In genomic region chr1:225747566-225747965, GRCh38 we compare ENCODE assay signal across 1 cellular context.
TF ChIP-seq lines count a peak whose summit lies in the region.

No MANE protein-coding gene starts in this region.

TF ChIP-seq in GM23338, 12 proteins besides CTCF, POLR2A, EP300 and RAD21 (continued from another document):
- no peak for TF ChIP-seq REST (IDR thresholded peaks at IDR 0.05; ENCODE audit: unreplicated experiment)
- TF ChIP-seq EZH2phosphoT487 (IDR thresholded peaks at IDR 0.05; ENCODE audit: unreplicated experiment): no peak
- TF ChIP-seq EZH2 (IDR thresholded peaks at IDR 0.05; ENCODE audit: low read depth, unreplicated experiment): no peak
- TF ChIP-seq ZNF331 (CRISPR knock-in tag; IDR thresholded peaks at IDR 0.05; ENCODE audit: low read depth): no peak
- no peak for TF ChIP-seq NANOG (IDR thresholded peaks at IDR 0.05; ENCODE audit: borderline replicate concordance)
- TF ChIP-seq POLR2AphosphoS5 (IDR thresholded peaks at IDR 0.05; ENCODE audit: low read depth): no peak
- TF ChIP-seq ZNF114 (CRISPR knock-in tag; IDR thresholded peaks at IDR 0.05): no peak
- TF ChIP-seq STAT1 (IDR thresholded peaks at IDR 0.05; ENCODE audit: unreplicated experiment): no peak
- no peak for TF ChIP-seq ZNF462 (CRISPR knock-in tag; IDR thresholded peaks at IDR 0.05)
- TF ChIP-seq ETS1 (IDR thresholded peaks at IDR 0.05): no peak
